ENCODE assay signal across 9 cellular contexts in genomic region chr19:5905072-5905778, GRCh38. TPM values are rescaled to one million over a fixed set of nuclear protein-coding genes. Genes with fewer than 3 reads are reported as not detected.
DNase-seq lines count a peak whose midpoint lies in the region; ATAC-seq and TF ChIP-seq lines count a peak whose summit lies in the region.
"Had no signal": no experiment of that assay in that cellular context is flagged by ENCODE, and none has a peak within 500 bp of the region (broad histone marks: within the 10 kb centered on the region; RNA-seq: fewer than 3 reads in every experiment).

No MANE protein-coding gene starts in this region.

- POLR2A ChIA-PET in activated CD8-positive, alpha-beta T cell treated with anti-CD3 and anti-CD28 coated beads for 36 hours (lab: Charles Lee), result interaction anchor here (0.8 to 4.9 kb wide), 6 partner anchors 14 to 282 kb away, joined by 3 to 34 read pairs (median 4); partner anchors contain the start of genes SAFB and SAFB2

- peak overlapping the region; percentile 68 for H3K27ac Mint-ChIP-seq in activated CD8-positive, alpha-beta T cell treated with anti-CD3 and anti-CD28 coated beads for 36 hours

- CTCF ChIA-PET in activated CD8-positive, alpha-beta T cell treated with anti-CD3 and anti-CD28 coated beads for 36 hours (lab: Charles Lee), result interaction anchor here (1.1 to 3.0 kb wide), 2 partner anchors 63 to 117 kb away, joined by 6 to 12 read pairs; no protein-coding TSS in a partner anchor

- intact Hi-C loops in activated CD8-positive, alpha-beta T cell treated with anti-CD3 and anti-CD28 coated beads for 36 hours (cut with micrococcal nuclease), result loop anchor here (10.0 kb wide), 2 partner anchors 70 to 100 kb away; partner anchors contain the start of genes NRTN and RANBP3

- H3K9me3 Mint-ChIP-seq in activated CD8-positive, alpha-beta T cell treated with anti-CD3 and anti-CD28 coated beads for 36 hours, result no peaks in the 10 kb centered on the region

- no peak for ATAC-seq in activated CD8-positive, alpha-beta T cell treated with anti-CD3 and anti-CD28 coated beads for 36 hours
- no peak for ATAC-seq in HG02642 (IDR thresholded peaks at IDR 0.05; ENCODE audit: poor library complexity, unreplicated experiment)

- peaks cover 34% of the 10 kb centered on the region for H3K4me1 Mint-ChIP-seq in activated CD8-positive, alpha-beta T cell treated with anti-CD3 and anti-CD28 coated beads for 36 hours (ENCODE audit: low read depth)

- H3K27me3 ChIP-seq in subcutaneous abdominal adipose tissue (ENCODE audit: control insufficient read depth in 5 of 5, insufficient read depth in 4 of 5, low read length in 5 of 5), result peaks cover 0 to 2% (median 0%) of the 10 kb centered on the region in 5 donors

- H3K4me3 Mint-ChIP-seq in activated CD8-positive, alpha-beta T cell treated with anti-CD3 and anti-CD28 coated beads for 36 hours, result peak overlapping the region; percentile 99

- H3K9me3 ChIP-seq in iPS-18c (ENCODE audit: control insufficient read depth, insufficient read depth, low read length) (no peaks in the 10 kb centered on the region), subcutaneous abdominal adipose tissue (ENCODE audit: control insufficient read depth in 5 of 5, low read length in 5 of 5) (no peaks in the 10 kb centered on the region)

- H3K4me3 ChIP-seq in iPS-18c (ENCODE audit: insufficient read depth, low read depth, low read length) (peak overlapping the region; percentile 84), subcutaneous abdominal adipose tissue (ENCODE audit: low read depth in 1 of 5, low read length in 5 of 5) (peak overlapping the region; percentile 84 to 96 (median 91))

- no peak overlapping the region for H3K27ac ChIP-seq in subcutaneous abdominal adipose tissue (ENCODE audit: low read depth, low read length)

- H3K36me3 ChIP-seq in subcutaneous abdominal adipose tissue (ENCODE audit: control insufficient read depth in 5 of 5, insufficient read depth in 5 of 5, low read length in 5 of 5), result peaks cover 0 to 24% (median 19%) of the 10 kb centered on the region in 5 donors

- peaks cover 5 to 36% (median 27%) of the 10 kb centered on the region in 5 donors for H3K4me1 ChIP-seq in subcutaneous abdominal adipose tissue (ENCODE audit: control insufficient read depth in 5 of 5, insufficient read depth in 5 of 5, low read length in 5 of 5)

- peak; percentile 48 for DNase-seq in NCI-H2171 treated with DMSO at 0.1 percent for 48 hours (lab: John Stamatoyannopoulos, UW)
- DNase-seq in NCI-H2171 (lab: John Stamatoyannopoulos, UW), result no peak
- no peak for DNase-seq in activated CD8-positive, alpha-beta T cell treated with anti-CD3 and anti-CD28 coated beads for 36 hours
- no peak for DNase-seq in GOT3 (lab: John Stamatoyannopoulos, UW)
- no peak for DNase-seq in NCI-H146 treated with DMSO at 0.1 percent for 48 hours (lab: John Stamatoyannopoulos, UW; ENCODE audit: unreplicated experiment)

- H3K36me3 Mint-ChIP-seq in activated CD8-positive, alpha-beta T cell treated with anti-CD3 and anti-CD28 coated beads for 36 hours (ENCODE audit: low read depth), result peaks cover 10% of the 10 kb centered on the region

- H3K27me3 Mint-ChIP-seq in activated CD8-positive, alpha-beta T cell treated with anti-CD3 and anti-CD28 coated beads for 36 hours, result no peaks in the 10 kb centered on the region

- no peak for TF ChIP-seq CTCF in activated CD8-positive, alpha-beta T cell treated with anti-CD3 and anti-CD28 coated beads for 36 hours (IDR thresholded peaks at IDR 0.05)

- H3K9ac ChIP-seq in subcutaneous abdominal adipose tissue (ENCODE audit: low read length in 5 of 5), result peak overlapping the region; percentile 73 to 97 (median 91)

RNA-seq across cellular contexts. Expression of gene VMAC, which starts 0.6 kb away (rescaled TPM):
- total RNA-seq in activated CD8-positive, alpha-beta T cell treated with anti-CD3 and anti-CD28 coated beads for 36 hours, result 1 to 10 TPM; 1.2 to 2.5 TPM

RNA-seq across cellular contexts. Expression of gene NDUFA11, which starts 1.6 kb away (rescaled TPM):
- total RNA-seq in activated CD8-positive, alpha-beta T cell treated with anti-CD3 and anti-CD28 coated beads for 36 hours, result 100 to 1,000 TPM; 233 to 237 TPM

RNA-seq across cellular contexts. Expression of gene CAPS, which starts 8.8 kb away (rescaled TPM):
- 1 to 10 TPM; 2.1 to 2.8 TPM for total RNA-seq in activated CD8-positive, alpha-beta T cell treated with anti-CD3 and anti-CD28 coated beads for 36 hours

RNA-seq across cellular contexts. Expression of gene FUT5, which starts 34.9 kb away (rescaled TPM):
- not detected for total RNA-seq in activated CD8-positive, alpha-beta T cell treated with anti-CD3 and anti-CD28 coated beads for 36 hours
- total RNA-seq: M059J had no signal

RNA-seq across cellular contexts. Expression of gene FUT3, which starts 54.0 kb away (rescaled TPM):
- total RNA-seq in activated CD8-positive, alpha-beta T cell treated with anti-CD3 and anti-CD28 coated beads for 36 hours, result not detected
- total RNA-seq: M059J had no signal
